Comparison of ENCODE assay signal across 1 cellular context in genomic region chr6:6875818-6876470, GRCh38.
TF ChIP-seq lines count a peak whose summit lies in the region.

No MANE protein-coding gene starts in this region.

TF ChIP-seq in K562, 482 proteins besides CTCF, POLR2A, EP300 and RAD21 (continued from another document):
- no peak for TF ChIP-seq PRDM10 (IDR thresholded peaks at IDR 0.05; ENCODE audit: partially characterized antibody)
- no peak for TF ChIP-seq HMGN3 (IDR thresholded peaks at IDR 0.05; ENCODE audit: borderline replicate concordance, extremely low read depth, insufficient read length, low read depth, low read length)
- TF ChIP-seq FOXK2 (conservative IDR thresholded peaks at IDR 0.05 in 1 of 2, IDR thresholded peaks at IDR 0.05 in 1 of 2; ENCODE audit: low read depth in 2 of 2): no peak
- TF ChIP-seq KHSRP (IDR thresholded peaks at IDR 0.05): no peak
- no peak for TF ChIP-seq HLTF (IDR thresholded peaks at IDR 0.05)
- no peak for TF ChIP-seq MAZ (CRISPR knock-in tag; conservative IDR thresholded peaks at IDR 0.05 in 1 of 2, IDR thresholded peaks at IDR 0.05 in 1 of 2)
- no peak for TF ChIP-seq HSF4 (CRISPR knock-in tag; IDR thresholded peaks at IDR 0.05; ENCODE audit: borderline replicate concordance)
- no peak for TF ChIP-seq MLLT1 (IDR thresholded peaks at IDR 0.05)
- no peak for TF ChIP-seq ZNF134 (CRISPR knock-in tag; conservative IDR thresholded peaks at IDR 0.05)
- TF ChIP-seq RHOXF2B (CRISPR knock-in tag; conservative IDR thresholded peaks at IDR 0.05): no peak
- TF ChIP-seq ZFP30 (CRISPR knock-in tag; IDR thresholded peaks at IDR 0.05; ENCODE audit: borderline replicate concordance): no peak
- no peak for TF ChIP-seq TCF15 (CRISPR knock-in tag; IDR thresholded peaks at IDR 0.05)
- no peak for TF ChIP-seq GTF2A2 (tag; IDR thresholded peaks at IDR 0.05)
TF ChIP-seq in K562: peak in this region for 4.
